8 cellular contexts compared by ENCODE assay signal in the genomic region with DNA sequence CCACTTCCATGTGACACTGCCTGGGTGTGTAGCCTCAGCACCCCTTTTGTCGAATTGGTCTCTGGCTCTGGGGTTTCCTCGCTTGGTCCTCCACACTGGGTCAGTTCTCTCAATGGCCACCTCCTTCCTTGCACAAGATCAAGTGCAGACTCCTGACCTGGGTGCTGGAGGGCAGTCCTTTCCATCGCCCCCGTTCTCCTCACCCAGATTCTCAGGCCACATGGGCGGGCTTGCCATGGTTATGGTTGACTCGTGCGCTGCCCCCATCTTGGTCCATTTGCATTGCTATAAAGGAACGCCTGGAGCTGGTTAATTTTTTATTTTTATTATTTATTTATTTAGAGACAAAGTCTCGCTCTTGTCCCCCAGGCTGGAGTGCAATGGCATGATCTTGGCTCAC.
"Had no signal": no experiment of that assay in that cellular context is flagged by ENCODE, and none has a peak within 500 bp of the region (broad histone marks: within the 10 kb centered on the region; RNA-seq: fewer than 3 reads in every experiment).

No MANE protein-coding gene starts in this region.

- H3K4me2 ChIP-seq: GM23338 had no signal

- H3K9me3 Mint-ChIP-seq: GM23338, HFFc6, IgD-negative memory B cell had no signal

- ATAC-seq: GM23338, HCT116, HepG2 had no signal

- H3K4me3 Mint-ChIP-seq: GM23338, HFFc6 had no signal

- H3K9me3 ChIP-seq: HAP-1 had no signal

- H3K4me3 ChIP-seq: GM23338, HAP-1 had no signal

- DNase-seq: H7, HFFc6 had no signal

- H3K27ac Mint-ChIP-seq: GM23338, HFFc6, IgD-negative memory B cell had no signal

- H2AFZ ChIP-seq: GM23338 had no signal

- H3K27ac ChIP-seq: HL-60 had no signal

- H3K36me3 ChIP-seq: HAP-1 had no signal

- H3K27me3 Mint-ChIP-seq: IgD-negative memory B cell had no signal
